17 cellular contexts compared by ENCODE assay signal in genomic region chr2:239790721-239791120, GRCh38.
A peak's percentile ranks its signal among the peaks of the same experiment; 100 is the strongest.
DNase-seq lines count a peak whose midpoint lies in the region; ATAC-seq and TF ChIP-seq lines count a peak whose summit lies in the region.
"Had no signal": no experiment of that assay in that cellular context is flagged by ENCODE, and none has a peak within 500 bp of the region (broad histone marks: within the 10 kb centered on the region; RNA-seq: fewer than 3 reads in every experiment).

No MANE protein-coding gene starts in this region.

- intact Hi-C loops in Right ventricle myocardium inferior (cut with DNase I) (no loop called here), heart right ventricle (cut with DNase I) (no loop called here)
- intact Hi-C loops in CD4-positive, alpha-beta T cell (cut with DNase I, micrococcal nuclease) = no loop called here

- no peak for ATAC-seq in Right ventricle myocardium inferior
- no peak for ATAC-seq in heart right ventricle
- ATAC-seq in stimulated activated naive CD8-positive, alpha-beta T cell treated with anti-CD3 and anti-CD28 coated beads, Interleukin-15, Interleukin-2, amounts not matched to agents 100 U/mL and 50 U/mL, for 24 hours = no peak
- no peak for ATAC-seq in CD4-positive, alpha-beta T cell (ENCODE audit: poor library complexity)
- no peak for ATAC-seq in foreskin keratinocyte
- ATAC-seq in T-helper 17 cell = no peak
- ATAC-seq: K562 had no signal

- H3K36me3 ChIP-seq in heart right ventricle = no peaks in the 10 kb centered on the region

- H3K36me3 Mint-ChIP-seq in osteocyte (ENCODE audit: unreplicated experiment) = no peaks in the 10 kb centered on the region
- no peaks in the 10 kb centered on the region for H3K36me3 Mint-ChIP-seq in CD4-positive, alpha-beta T cell (ENCODE audit: low read depth)
- no peaks in the 10 kb centered on the region for H3K36me3 Mint-ChIP-seq in T-helper 17 cell (ENCODE audit: low read depth)
- H3K36me3 Mint-ChIP-seq: CD8-positive, alpha-beta memory T cell had no signal

- H3K27me3 ChIP-seq in heart right ventricle (peaks cover 0 to 16% (median 4%) of the 10 kb centered on the region in 7 donors), foreskin keratinocyte (peaks cover 7% of the 10 kb centered on the region)
- H3K27me3 ChIP-seq in CD4-positive, alpha-beta T cell (ENCODE audit: control insufficient read depth, insufficient read depth, low read length) = no peaks in the 10 kb centered on the region

- H3K9me3 Mint-ChIP-seq in osteocyte (ENCODE audit: unreplicated experiment) = no peaks in the 10 kb centered on the region
- H3K9me3 Mint-ChIP-seq in CD4-positive, alpha-beta T cell = no peaks in the 10 kb centered on the region

- POLR2A ChIA-PET in CD4-positive, alpha-beta T cell (lab: Charles Lee) = no interaction called here

- TF ChIP-seq CTCF in heart right ventricle (IDR thresholded peaks at IDR 0.05) (no peak), osteocyte (IDR thresholded peaks at IDR 0.05) (no peak), foreskin keratinocyte (conservative IDR thresholded peaks at IDR 0.05) (no peak)
- TF ChIP-seq CTCF in CD4-positive, alpha-beta T cell (IDR thresholded peaks at IDR 0.05) = no peak

- H3K4me3 Mint-ChIP-seq in osteocyte (ENCODE audit: unreplicated experiment) (no peak overlapping the region), T-helper 17 cell (no peak overlapping the region)
- H3K4me3 Mint-ChIP-seq in CD4-positive, alpha-beta T cell = no peak overlapping the region
- H3K4me3 Mint-ChIP-seq: B cell; CD8-positive, alpha-beta memory T cell had no signal

- H3K9me3 ChIP-seq in heart right ventricle (peaks cover 0 to 22% (median 0%) of the 10 kb centered on the region in 11 donors), T-helper 17 cell (ENCODE audit: control insufficient read depth, low read length, poor library complexity, severe bottlenecking) (no peaks in the 10 kb centered on the region)
- no peaks in the 10 kb centered on the region for H3K9me3 ChIP-seq in CD4-positive, alpha-beta T cell (ENCODE audit: control insufficient read depth, low read length)

- 43 to 68% methylated on average over 9 of the region's 9 CpGs for WGBS in heart right ventricle, 2 donors

- H3K27ac Mint-ChIP-seq in osteocyte (ENCODE audit: unreplicated experiment) = no peak overlapping the region
- H3K27ac Mint-ChIP-seq in CD4-positive, alpha-beta T cell = no peak overlapping the region
- H3K27ac Mint-ChIP-seq in T-helper 17 cell = no peak overlapping the region
- H3K27ac Mint-ChIP-seq: B cell; CD8-positive, alpha-beta memory T cell had no signal

- DNase-seq in Right ventricle myocardium inferior (ENCODE audit: missing footprints) (peak; percentile 30), heart right ventricle (no peak), ecto neural progenitor cell (ENCODE audit: low spot score) (peak; percentile 22), osteocyte (ENCODE audit: extremely low spot score, unreplicated experiment) (peak; percentile 56), foreskin keratinocyte (no peak), T-helper 17 cell (no peak)
- no peak for DNase-seq in stimulated activated naive CD8-positive, alpha-beta T cell treated with anti-CD3 and anti-CD28 coated beads, Interleukin-15, Interleukin-2, amounts not matched to agents 100 U/mL and 50 U/mL, for 24 hours
- DNase-seq in CD4-positive, alpha-beta T cell = no peak
- DNase-seq: 8988T; CD8-positive, alpha-beta memory T cell; NCI-H1092 treated with DMSO at 0.1 percent for 48 hours; NCI-H146; NCI-H2029 treated with DMSO at 0.1 percent for 48 hours; NCI-H748 treated with DMSO at 0.1 percent for 48 hours; SHP77 had no signal

- H3K4me3 ChIP-seq in heart right ventricle = no peak overlapping the region
- H3K4me3 ChIP-seq: K562 had no signal

- CTCF ChIA-PET in CD4-positive, alpha-beta T cell (lab: Charles Lee) = no interaction called here

- H3K27me3 Mint-ChIP-seq in osteocyte (ENCODE audit: unreplicated experiment) (no peaks in the 10 kb centered on the region), T-helper 17 cell (peaks cover 5% of the 10 kb centered on the region)
- no peaks in the 10 kb centered on the region for H3K27me3 Mint-ChIP-seq in CD4-positive, alpha-beta T cell

- H3K27ac ChIP-seq in heart right ventricle (no peak overlapping the region), foreskin keratinocyte (no peak overlapping the region)
- no peak overlapping the region for H3K27ac ChIP-seq in CD4-positive, alpha-beta T cell (ENCODE audit: low read depth, low read length)

- no peaks in the 10 kb centered on the region for H3K4me1 ChIP-seq in heart right ventricle
- no peaks in the 10 kb centered on the region for H3K4me1 ChIP-seq in foreskin keratinocyte

- H3K4me1 Mint-ChIP-seq in osteocyte (ENCODE audit: unreplicated experiment) (no peaks in the 10 kb centered on the region), T-helper 17 cell (no peaks in the 10 kb centered on the region)
- no peaks in the 10 kb centered on the region for H3K4me1 Mint-ChIP-seq in CD4-positive, alpha-beta T cell (ENCODE audit: low read depth)
- H3K4me1 Mint-ChIP-seq: B cell; CD8-positive, alpha-beta memory T cell had no signal

Comparison
In these comparisons a context has a peak if more than half of its experiments do, and no peak if none do; other contexts are left out.
1. DNase-seq: peak in Right ventricle myocardium inferior (single experiment), ecto neural progenitor cell (single experiment) and osteocyte (single experiment); none in heart right ventricle (0 of 2), stimulated activated naive CD8-positive, alpha-beta T cell treated with anti-CD3 and anti-CD28 coated beads, Interleukin-15, Interleukin-2, amounts not matched to agents 100 U/mL and 50 U/mL, for 24 hours (single experiment), CD4-positive, alpha-beta T cell (0 of 10), foreskin keratinocyte (0 of 2) and T-helper 17 cell (0 of 3).